1 cellular context compared by ENCODE assay signal in genomic region chr12:12641650-12642049, GRCh38.
A peak's percentile ranks its signal among the peaks of the same experiment; 100 is the strongest.
TF ChIP-seq lines count a peak whose summit lies in the region.

No MANE protein-coding gene starts in this region.

TF ChIP-seq in A549, 52 proteins besides CTCF, POLR2A, EP300 and RAD21:
- TF ChIP-seq, protein P1, sequence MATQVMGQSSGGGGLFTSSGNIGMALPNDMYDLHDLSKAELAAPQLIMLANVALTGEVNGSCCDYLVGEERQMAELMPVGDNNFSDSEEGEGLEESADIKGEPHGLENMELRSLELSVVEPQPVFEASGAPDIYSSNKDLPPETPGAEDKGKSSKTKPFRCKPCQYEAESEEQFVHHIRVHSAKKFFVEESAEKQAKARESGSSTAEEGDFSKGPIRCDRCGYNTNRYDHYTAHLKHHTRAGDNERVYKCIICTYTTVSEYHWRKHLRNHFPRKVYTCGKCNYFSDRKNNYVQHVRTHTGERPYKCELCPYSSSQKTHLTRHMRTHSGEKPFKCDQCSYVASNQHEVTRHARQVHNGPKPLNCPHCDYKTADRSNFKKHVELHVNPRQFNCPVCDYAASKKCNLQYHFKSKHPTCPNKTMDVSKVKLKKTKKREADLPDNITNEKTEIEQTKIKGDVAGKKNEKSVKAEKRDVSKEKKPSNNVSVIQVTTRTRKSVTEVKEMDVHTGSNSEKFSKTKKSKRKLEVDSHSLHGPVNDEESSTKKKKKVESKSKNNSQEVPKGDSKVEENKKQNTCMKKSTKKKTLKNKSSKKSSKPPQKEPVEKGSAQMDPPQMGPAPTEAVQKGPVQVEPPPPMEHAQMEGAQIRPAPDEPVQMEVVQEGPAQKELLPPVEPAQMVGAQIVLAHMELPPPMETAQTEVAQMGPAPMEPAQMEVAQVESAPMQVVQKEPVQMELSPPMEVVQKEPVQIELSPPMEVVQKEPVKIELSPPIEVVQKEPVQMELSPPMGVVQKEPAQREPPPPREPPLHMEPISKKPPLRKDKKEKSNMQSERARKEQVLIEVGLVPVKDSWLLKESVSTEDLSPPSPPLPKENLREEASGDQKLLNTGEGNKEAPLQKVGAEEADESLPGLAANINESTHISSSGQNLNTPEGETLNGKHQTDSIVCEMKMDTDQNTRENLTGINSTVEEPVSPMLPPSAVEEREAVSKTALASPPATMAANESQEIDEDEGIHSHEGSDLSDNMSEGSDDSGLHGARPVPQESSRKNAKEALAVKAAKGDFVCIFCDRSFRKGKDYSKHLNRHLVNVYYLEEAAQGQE (IDR thresholded peaks at IDR 0.05): no peak
- TF ChIP-seq MAFK (IDR thresholded peaks at IDR 0.05; ENCODE audit: partially characterized antibody): peak; percentile 71
